15 cellular contexts compared by ENCODE assay signal in genomic region chr6:109428889-109429477, GRCh38. TPM values are rescaled to one million over a fixed set of nuclear protein-coding genes. Genes with fewer than 3 reads are reported as not detected.
DNase-seq lines count a peak whose midpoint lies in the region; ATAC-seq and TF ChIP-seq lines count a peak whose summit lies in the region.
"Had no signal": no experiment of that assay in that cellular context is flagged by ENCODE, and none has a peak within 500 bp of the region (broad histone marks: within the 10 kb centered on the region; RNA-seq: fewer than 3 reads in every experiment).

No MANE protein-coding gene starts in this region.

- H4K20me1 ChIP-seq in fibroblast of lung (ENCODE audit: control insufficient read depth, extremely low read depth, insufficient read depth, low read length): no peaks in the 10 kb centered on the region
- H4K20me1 ChIP-seq in osteoblast (ENCODE audit: insufficient read depth, low read length): no peaks in the 10 kb centered on the region

- DNase-seq in ELR (ENCODE audit: low read depth) (peak; percentile 33), NCI-H226 (peak; percentile 70), fibroblast of lung (ENCODE audit: low read depth in 2 of 2) (peak; percentile 32 to 82), osteoblast (ENCODE audit: insufficient read length, low spot score, missing footprints) (peak; percentile 89), LoVo (ENCODE audit: low spot score) (no peak)
- no peak for DNase-seq in stimulated activated CD4-positive, alpha-beta T cell treated with anti-CD3 and anti-CD28 coated beads, Interleukin-4, amount 100 ng/mL, for 4 hours
- DNase-seq: Caco-2, foreskin melanocyte, MG63, RPMI8226 had no signal

- no peak overlapping the region for H3K9ac ChIP-seq in fibroblast of lung (ENCODE audit: insufficient read depth, low read length)

- no peak for ATAC-seq in HG03521 (IDR thresholded peaks at IDR 0.05; ENCODE audit: unreplicated experiment)
- ATAC-seq: activated naive CD4-positive, alpha-beta T cell treated with anti-CD3 and anti-CD28 coated beads, Interleukin-2, amount 50 U/mL, for 72 hours; natural killer cell treated with Interleukin-12 subunit alpha and Interleukin-12 subunit beta and Interleukin-15 and Interleukin-18, amount 100 ng/mL, for 72 hours had no signal

- H3K4me2 ChIP-seq in fibroblast of lung (ENCODE audit: extremely low read depth, insufficient read depth, low read length) (no peak overlapping the region), osteoblast (ENCODE audit: insufficient read depth, low read length) (peak overlapping the region; percentile 54)

- no peaks in the 10 kb centered on the region for H3K9me3 ChIP-seq in fibroblast of lung (ENCODE audit: control insufficient read depth, insufficient read depth, low read depth, low read length)
- H3K9me3 ChIP-seq in osteoblast (ENCODE audit: low read depth, low read length): no peaks in the 10 kb centered on the region
- H3K9me3 ChIP-seq: Caco-2, MG63, suprapubic skin had no signal

- peak overlapping the region in 1 of 4 experiments; percentile 10 for H3K4me3 ChIP-seq in fibroblast of lung (replicated peaks in 1 of 4; ENCODE audit: control extremely low read depth in 1 of 4, insufficient read depth in 1 of 4, low read depth in 3 of 4, low read length in 4 of 4)
- no peak overlapping the region for H3K4me3 ChIP-seq in osteoblast (ENCODE audit: insufficient read depth, low read length)
- H3K4me3 ChIP-seq: MG63, suprapubic skin had no signal

- no peaks in the 10 kb centered on the region for H3K36me3 ChIP-seq in fibroblast of lung (ENCODE audit: control insufficient read depth, insufficient read depth, low read length)
- H3K36me3 ChIP-seq in osteoblast (ENCODE audit: insufficient read depth, low read length): no peaks in the 10 kb centered on the region
- H3K36me3 ChIP-seq: MG63, suprapubic skin had no signal

- no peaks in the 10 kb centered on the region for H3K79me2 ChIP-seq in fibroblast of lung (ENCODE audit: control insufficient read depth, insufficient read depth, low read length)
- no peaks in the 10 kb centered on the region for H3K79me2 ChIP-seq in osteoblast (ENCODE audit: insufficient read depth, low read length)

- H3K4me1 ChIP-seq in fibroblast of lung (ENCODE audit: control insufficient read depth, extremely low read depth, insufficient read depth, low read length): no peaks in the 10 kb centered on the region
- H3K4me1 ChIP-seq in osteoblast (ENCODE audit: insufficient read depth, low read length): peaks cover 5% of the 10 kb centered on the region

- H2AFZ ChIP-seq in fibroblast of lung (ENCODE audit: low read length): peak overlapping the region; percentile 1
- H2AFZ ChIP-seq in osteoblast (ENCODE audit: low read length): no peak overlapping the region

- no peaks in the 10 kb centered on the region for H3K27me3 ChIP-seq in fibroblast of lung (ENCODE audit: control insufficient read depth, insufficient read depth, low read length)
- H3K27me3 ChIP-seq in osteoblast (ENCODE audit: insufficient read depth, low read length): no peaks in the 10 kb centered on the region
- H3K27me3 ChIP-seq: MG63, suprapubic skin had no signal

- no peak for TF ChIP-seq CTCF in fibroblast of lung (conservative IDR thresholded peaks at IDR 0.05 in 1 of 2, IDR thresholded peaks at IDR 0.05 in 1 of 2; ENCODE audit: low read depth in 1 of 2, low read length in 2 of 2)
- TF ChIP-seq CTCF in osteoblast (IDR thresholded peaks at IDR 0.05; ENCODE audit: extremely low read depth, low read depth, low read length): no peak

- no peak overlapping the region for H3K27ac ChIP-seq in fibroblast of lung (ENCODE audit: insufficient read depth, low read length)
- no peak overlapping the region for H3K27ac ChIP-seq in osteoblast (ENCODE audit: low read depth, low read length)
- H3K27ac ChIP-seq: HL-60, suprapubic skin had no signal

RNA-seq across cellular contexts. Expression of gene PPIL6, which starts 11.4 kb away (rescaled TPM):
- 5.0 and 8.5 TPM in 2 replicates for total RNA-seq in fibroblast of lung
- polyA plus RNA-seq in fibroblast of lung: 0.78 and 1.1 TPM in 2 replicates
- 0.23 and 0.49 TPM in 2 replicates for polyA plus RNA-seq in fibroblast of lung (2012)
- 0.30 TPM in 1 of 2 replicates, not detected in the other for polyA minus RNA-seq in fibroblast of lung (ENCODE audit: low replicate concordance)
- total RNA-seq in osteoblast: 5.3 and 5.8 TPM in 2 replicates
- total RNA-seq: activated naive CD4-positive, alpha-beta T cell treated with anti-CD3 and anti-CD28 coated beads, Interleukin-2, amount 50 U/mL, for 72 hours; Caco-2; natural killer cell treated with Interleukin-12 subunit alpha and Interleukin-12 subunit beta and Interleukin-15 and Interleukin-18, amount 100 ng/mL, for 72 hours had no signal

RNA-seq across cellular contexts. Expression of gene SMPD2, which starts 11.5 kb away (rescaled TPM):
- total RNA-seq in fibroblast of lung (7.9 and 8.2 TPM in 2 replicates), osteoblast (14.8 and 15.0 TPM in 2 replicates)
- polyA plus RNA-seq in fibroblast of lung: 5.4 and 5.5 TPM in 2 replicates
- polyA plus RNA-seq in fibroblast of lung (2012): 5.2 and 5.3 TPM in 2 replicates
- 14.0 and 24.2 TPM in 2 replicates for polyA minus RNA-seq in fibroblast of lung (ENCODE audit: low replicate concordance)

RNA-seq across cellular contexts. Expression of gene MICAL1, which starts 26.6 kb away (rescaled TPM):
- total RNA-seq in fibroblast of lung (30.8 and 53.5 TPM in 2 replicates), osteoblast (26.1 and 28.0 TPM in 2 replicates)
- polyA plus RNA-seq in fibroblast of lung: 30.5 and 37.5 TPM in 2 replicates
- 47.9 and 58.0 TPM in 2 replicates for polyA plus RNA-seq in fibroblast of lung (2012)
- polyA minus RNA-seq in fibroblast of lung (ENCODE audit: low replicate concordance): 95.6 and 113 TPM in 2 replicates

RNA-seq across cellular contexts. Expression of gene CD164, which starts 46.7 kb away (rescaled TPM):
- 171 and 232 TPM in 2 replicates for total RNA-seq in fibroblast of lung
- polyA plus RNA-seq in fibroblast of lung: 254 and 280 TPM in 2 replicates
- polyA plus RNA-seq in fibroblast of lung (2012): 194 and 203 TPM in 2 replicates
- polyA minus RNA-seq in fibroblast of lung (ENCODE audit: low replicate concordance): 82.4 and 85.4 TPM in 2 replicates
- total RNA-seq in osteoblast: 211 and 222 TPM in 2 replicates

RNA-seq across cellular contexts. Expression of gene ZBTB24, which starts 54.0 kb away (rescaled TPM):
- total RNA-seq in fibroblast of lung: 8.0 and 8.6 TPM in 2 replicates
- polyA plus RNA-seq in fibroblast of lung: 4.4 and 5.0 TPM in 2 replicates
- 3.6 and 3.9 TPM in 2 replicates for polyA plus RNA-seq in fibroblast of lung (2012)
- polyA minus RNA-seq in fibroblast of lung (ENCODE audit: low replicate concordance): 2.3 and 5.1 TPM in 2 replicates
- total RNA-seq in osteoblast: 8.7 and 10.9 TPM in 2 replicates

Comparison
In these comparisons a context has a peak if more than half of its experiments do, and no peak if none do; other contexts are left out.
1. DNase-seq: peak in ELR (single experiment), NCI-H226 (single experiment), fibroblast of lung (2 of 2) and osteoblast (single experiment); none in LoVo (single experiment) and stimulated activated CD4-positive, alpha-beta T cell treated with anti-CD3 and anti-CD28 coated beads, Interleukin-4, amount 100 ng/mL, for 4 hours (0 of 2).